In the genomic region with DNA sequence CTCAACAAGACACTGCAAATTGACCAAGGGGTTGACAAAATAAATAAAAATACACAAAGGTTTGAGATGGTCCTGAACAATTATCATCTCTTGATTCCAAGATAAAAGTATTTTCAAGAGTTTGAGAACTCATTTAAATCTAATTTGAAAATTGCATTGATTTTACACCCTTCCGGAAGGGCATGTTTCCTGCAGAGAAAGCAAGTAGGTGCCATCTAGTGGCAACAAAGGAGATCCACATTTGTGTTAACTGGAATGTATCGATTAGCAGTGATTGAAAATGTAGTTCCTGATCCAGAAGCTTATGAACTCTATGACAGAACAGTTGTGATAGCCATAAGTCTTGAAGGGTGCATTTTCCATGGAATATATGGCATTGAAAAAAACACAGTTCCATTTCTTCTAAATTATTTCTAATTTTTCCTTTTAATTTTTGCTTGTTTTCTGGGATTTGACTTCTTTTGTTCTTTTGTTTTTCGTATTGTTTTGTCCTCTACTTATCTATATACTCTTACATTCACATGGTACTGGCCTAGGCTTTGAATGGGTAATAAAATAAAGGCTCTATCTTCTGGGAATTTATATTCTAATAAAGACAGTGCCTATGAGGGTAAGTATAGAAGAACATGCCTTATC, we compare ENCODE assay signal across 8 cellular contexts.
DNase-seq lines count a peak whose midpoint lies in the region; ATAC-seq and TF ChIP-seq lines count a peak whose summit lies in the region.

No MANE protein-coding gene starts in this region.

- no peak overlapping the region for H3K4me3 ChIP-seq in AG09309 (ENCODE audit: control insufficient read depth, low read depth, low read length)
- no peak overlapping the region for H3K4me3 ChIP-seq in NB4 (ENCODE audit: low read depth, low read length)
- H3K4me3 ChIP-seq in WI38 (ENCODE audit: low read depth, low read length): no peak overlapping the region

- no peaks in the 10 kb centered on the region for H3K9me3 Mint-ChIP-seq in stimulated activated effector memory CD8-positive, alpha-beta T cell treated with anti-CD3 and anti-CD28 coated beads, Interleukin-12 subunit alpha, Interleukin-12 subunit beta, amount 100 ng/mL, for 72 hours

- H3K4me3 Mint-ChIP-seq in stimulated activated effector memory CD8-positive, alpha-beta T cell treated with anti-CD3 and anti-CD28 coated beads, Interleukin-12 subunit alpha, Interleukin-12 subunit beta, amount 100 ng/mL, for 72 hours: no peak overlapping the region

- no peaks in the 10 kb centered on the region for H3K36me3 Mint-ChIP-seq in stimulated activated effector memory CD8-positive, alpha-beta T cell treated with anti-CD3 and anti-CD28 coated beads, Interleukin-12 subunit alpha, Interleukin-12 subunit beta, amount 100 ng/mL, for 72 hours

- TF ChIP-seq CTCF in AG09309 (IDR thresholded peaks at IDR 0.05; ENCODE audit: control insufficient read depth, insufficient read depth, low read depth, low read length, missing control alignments): peak; percentile 77
- peak; percentile 75 for TF ChIP-seq CTCF in GM12872 (IDR thresholded peaks at IDR 0.05; ENCODE audit: insufficient read depth, low read depth, low read length)
- peak; percentile 63 for TF ChIP-seq CTCF in NB4 (IDR thresholded peaks at IDR 0.05; ENCODE audit: low read depth, low read length)
- TF ChIP-seq CTCF in WI38 (IDR thresholded peaks at IDR 0.05; ENCODE audit: low read depth, low read length): peak; percentile 70

- no peak for TF ChIP-seq POLR2A in NB4 (IDR thresholded peaks at IDR 0.05; ENCODE audit: extremely low read depth, insufficient read length)

- DNase-seq in AG09309 (ENCODE audit: low read depth) (no peak), NB4 (ENCODE audit: low read depth) (peak; percentile 28), left cardiac atrium (no peak), activated gamma-delta T cell (lab: John Stamatoyannopoulos, UW) (no peak), T1000 (lab: John Stamatoyannopoulos, UW) (no peak)
- DNase-seq in stimulated activated effector memory CD8-positive, alpha-beta T cell treated with anti-CD3 and anti-CD28 coated beads, Interleukin-12 subunit alpha, Interleukin-12 subunit beta, amount 100 ng/mL, for 72 hours (ENCODE audit: low spot score in 2 of 2): no peak

- peak; percentile 52 to 53 for ATAC-seq in left cardiac atrium
- peak; percentile 51 for ATAC-seq in stimulated activated effector memory CD8-positive, alpha-beta T cell treated with anti-CD3 and anti-CD28 coated beads, Interleukin-12 subunit alpha, Interleukin-12 subunit beta, amount 100 ng/mL, for 72 hours

- intact Hi-C loops in left cardiac atrium (cut with DNase I): loop anchor here (2.0 to 10.0 kb wide), 3 partner anchors 182 to 340 kb away; no protein-coding TSS in a partner anchor

- no peak overlapping the region for H3K27ac Mint-ChIP-seq in stimulated activated effector memory CD8-positive, alpha-beta T cell treated with anti-CD3 and anti-CD28 coated beads, Interleukin-12 subunit alpha, Interleukin-12 subunit beta, amount 100 ng/mL, for 72 hours

- H3K4me1 Mint-ChIP-seq in stimulated activated effector memory CD8-positive, alpha-beta T cell treated with anti-CD3 and anti-CD28 coated beads, Interleukin-12 subunit alpha, Interleukin-12 subunit beta, amount 100 ng/mL, for 72 hours: no peaks in the 10 kb centered on the region
